10 cellular contexts compared by ENCODE assay signal in genomic region chr14:78947681-78948080, GRCh38.
"Had no signal": no experiment of that assay in that cellular context is flagged by ENCODE, and none has a peak within 500 bp of the region (broad histone marks: within the 10 kb centered on the region; RNA-seq: fewer than 3 reads in every experiment).

No MANE protein-coding gene starts in this region.

- FAIRE-seq: H1, H54 had no signal

- H3K4me3 Mint-ChIP-seq: GM23338, H9, HFFc6 had no signal

- H3K36me3 ChIP-seq: HAP-1 had no signal

- H3K9me3 Mint-ChIP-seq: GM23338, H9, HFFc6 had no signal

- H3K4me1 ChIP-seq: HAP-1 had no signal

- H3K27ac ChIP-seq: GM23248 had no signal

- H3K27ac Mint-ChIP-seq: GM23338, H9, HFFc6 had no signal

- H3K9me3 ChIP-seq: HAP-1 had no signal

- H2AFZ ChIP-seq: GM23248, GM23338 had no signal

- H3K9ac ChIP-seq: GM23248 had no signal

- DNase-seq: GM23248, GOT3, H7, H9, HCEC 1CT, HFFc6 had no signal

- H3K4me2 ChIP-seq: GM23338 had no signal

- H3K4me1 Mint-ChIP-seq: GM23338 had no signal

- H3K4me3 ChIP-seq: GM23248, GM23338, HAP-1 had no signal
